Comparison of ENCODE assay signal across 5 cellular contexts in genomic region chr14:81110186-81110585, GRCh38.
"Had no signal": no experiment of that assay in that cellular context is flagged by ENCODE, and none has a peak within 500 bp of the region (broad histone marks: within the 10 kb centered on the region; RNA-seq: fewer than 3 reads in every experiment).

No MANE protein-coding gene starts in this region.

- DNase-seq: GM23248, GOT3, H7, HFFc6 had no signal

- H3K9me3 Mint-ChIP-seq: IgD-negative memory B cell had no signal

- H3K27ac Mint-ChIP-seq: HFFc6, IgD-negative memory B cell had no signal

- H3K4me3 Mint-ChIP-seq: HFFc6, IgD-negative memory B cell had no signal

- H3K4me1 Mint-ChIP-seq: IgD-negative memory B cell had no signal

- H3K36me3 Mint-ChIP-seq: IgD-negative memory B cell had no signal
